8 cellular contexts compared by ENCODE assay signal in the genomic region with DNA sequence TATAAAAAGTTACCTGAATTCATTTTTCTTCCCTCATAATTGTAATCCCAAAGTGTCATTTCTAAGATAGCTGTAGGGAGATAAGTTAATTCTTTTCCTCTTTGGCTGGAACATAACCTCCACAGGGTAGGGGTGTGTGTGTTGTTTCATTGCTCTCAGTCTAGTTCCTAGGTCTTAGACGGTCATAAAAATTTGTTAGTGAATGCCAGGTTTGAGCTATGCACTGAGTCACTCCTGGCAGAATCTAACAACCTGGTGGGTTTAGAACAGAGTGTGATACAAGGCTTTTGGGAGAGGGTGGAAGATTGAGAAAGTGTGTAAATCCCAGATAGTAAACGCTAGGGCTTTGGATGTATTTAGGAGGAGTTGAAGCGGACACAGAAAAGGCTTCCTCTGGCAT. TPM values are rescaled to one million over a fixed set of nuclear protein-coding genes. Genes with fewer than 3 reads are reported as not detected.
A peak's percentile ranks its signal among the peaks of the same experiment; 100 is the strongest.
DNase-seq lines count a peak whose midpoint lies in the region; ATAC-seq and TF ChIP-seq lines count a peak whose summit lies in the region.

No MANE protein-coding gene starts in this region.

- no peaks in the 10 kb centered on the region for H3K9me2 ChIP-seq in Loucy (replicated peaks; ENCODE audit: low read depth, low read length)

- intact Hi-C loops in dendritic cell treated with granulocyte-macrophage colony-stimulating factor and Interleukin-4, amounts not matched to agents 40 ng/mL and 50 ng/mL, for 4 days (cut with micrococcal nuclease): no loop called here

- ATAC-seq in natural killer cell treated with Interleukin-12 subunit alpha and Interleukin-12 subunit beta and Interleukin-15 and Interleukin-18, amount 100 ng/mL, for 72 hours: no peak
- no peak for ATAC-seq in GM21423 (IDR thresholded peaks at IDR 0.05; ENCODE audit: unreplicated experiment)

- H3K4me2 ChIP-seq in BLaER1 (peak overlapping the region; percentile 74), Loucy (ENCODE audit: low read depth, low read length, poor library complexity, severe bottlenecking) (peak overlapping the region; percentile 83)

- peak overlapping the region; percentile 98 for H3K4me3 Mint-ChIP-seq in dendritic cell treated with granulocyte-macrophage colony-stimulating factor and Interleukin-4, amounts not matched to agents 40 ng/mL and 50 ng/mL, for 4 days
- H3K4me3 Mint-ChIP-seq in natural killer cell treated with Interleukin-12 subunit alpha and Interleukin-12 subunit beta and Interleukin-15 and Interleukin-18, amount 100 ng/mL, for 72 hours: peak overlapping the region; percentile 93

- H3K27me3 ChIP-seq in BLaER1: no peaks in the 10 kb centered on the region
- H3K27me3 ChIP-seq in Loucy (ENCODE audit: insufficient read depth, low read length, poor library complexity, severe bottlenecking): no peaks in the 10 kb centered on the region

- peak overlapping the region; percentile 92 for H3K27ac Mint-ChIP-seq in dendritic cell treated with granulocyte-macrophage colony-stimulating factor and Interleukin-4, amounts not matched to agents 40 ng/mL and 50 ng/mL, for 4 days
- H3K27ac Mint-ChIP-seq in natural killer cell treated with Interleukin-12 subunit alpha and Interleukin-12 subunit beta and Interleukin-15 and Interleukin-18, amount 100 ng/mL, for 72 hours: peak overlapping the region; percentile 86 to 91

- DNase-seq in natural killer cell treated with Interleukin-12 subunit alpha and Interleukin-12 subunit beta and Interleukin-15 and Interleukin-18, amount 100 ng/mL, for 72 hours (ENCODE audit: low spot score): no peak
- DNase-seq in NAMALWA (ENCODE audit: low spot score) (no peak), NCI-H748 treated with DMSO at 0.1 percent for 48 hours (lab: John Stamatoyannopoulos, UW) (no peak)
- no peak for DNase-seq in stimulated activated CD8-positive, alpha-beta memory T cell treated with anti-CD3 and anti-CD28 coated beads, Interleukin-4, amount 100 ng/mL, for 48 hours

- peak overlapping the region; percentile 73 for H3K9ac ChIP-seq in BLaER1
- peak overlapping the region; percentile 79 for H3K9ac ChIP-seq in Loucy (ENCODE audit: low read depth, low read length, poor library complexity, severe bottlenecking)

- H3K4me3 ChIP-seq in BLaER1 (peak overlapping the region; percentile 75; the same call in 1 of the 2 replicates), Loucy (ENCODE audit: low read length, poor library complexity, severe bottlenecking) (peak overlapping the region; percentile 77)

- H3K36me3 Mint-ChIP-seq in dendritic cell treated with granulocyte-macrophage colony-stimulating factor and Interleukin-4, amounts not matched to agents 40 ng/mL and 50 ng/mL, for 4 days (ENCODE audit: low read depth): peaks cover 75% of the 10 kb centered on the region
- peaks cover 10% of the 10 kb centered on the region for H3K36me3 Mint-ChIP-seq in natural killer cell treated with Interleukin-12 subunit alpha and Interleukin-12 subunit beta and Interleukin-15 and Interleukin-18, amount 100 ng/mL, for 72 hours

- H4K20me1 ChIP-seq in BLaER1 (peaks cover 7% of the 10 kb centered on the region; the same call in 1 of the 2 replicates), Loucy (ENCODE audit: insufficient read depth, low read length, poor library complexity, severe bottlenecking) (peaks cover 4% of the 10 kb centered on the region)

- H3K27me3 Mint-ChIP-seq in dendritic cell treated with granulocyte-macrophage colony-stimulating factor and Interleukin-4, amounts not matched to agents 40 ng/mL and 50 ng/mL, for 4 days: no peaks in the 10 kb centered on the region
- no peaks in the 10 kb centered on the region for H3K27me3 Mint-ChIP-seq in natural killer cell treated with Interleukin-12 subunit alpha and Interleukin-12 subunit beta and Interleukin-15 and Interleukin-18, amount 100 ng/mL, for 72 hours

- peaks cover 31% of the 10 kb centered on the region for H3K79me2 ChIP-seq in Loucy (ENCODE audit: insufficient read depth, low read length)

- H3K27ac ChIP-seq in BLaER1: peak overlapping the region; percentile 78

- H2AFZ ChIP-seq in Loucy (ENCODE audit: low read length): peak overlapping the region; percentile 87; the same call in 1 of the 2 replicates

- peaks cover 54% of the 10 kb centered on the region for H3K36me3 ChIP-seq in BLaER1
- peaks cover 9% of the 10 kb centered on the region; the same call in 1 of the 2 replicates for H3K36me3 ChIP-seq in Loucy (ENCODE audit: insufficient read depth, low read length)

- no peaks in the 10 kb centered on the region for H3K9me3 Mint-ChIP-seq in dendritic cell treated with granulocyte-macrophage colony-stimulating factor and Interleukin-4, amounts not matched to agents 40 ng/mL and 50 ng/mL, for 4 days
- H3K9me3 Mint-ChIP-seq in natural killer cell treated with Interleukin-12 subunit alpha and Interleukin-12 subunit beta and Interleukin-15 and Interleukin-18, amount 100 ng/mL, for 72 hours: no peaks in the 10 kb centered on the region

- peaks cover 57% of the 10 kb centered on the region for H3K4me1 Mint-ChIP-seq in dendritic cell treated with granulocyte-macrophage colony-stimulating factor and Interleukin-4, amounts not matched to agents 40 ng/mL and 50 ng/mL, for 4 days (ENCODE audit: low read depth)
- peaks cover 34 to 37% of the 10 kb centered on the region in 2 donors for H3K4me1 Mint-ChIP-seq in natural killer cell treated with Interleukin-12 subunit alpha and Interleukin-12 subunit beta and Interleukin-15 and Interleukin-18, amount 100 ng/mL, for 72 hours (ENCODE audit: low read depth in 2 of 2)

- TF ChIP-seq CTCF in Loucy (conservative IDR thresholded peaks at IDR 0.05; ENCODE audit: low read length): no peak

- H3F3A ChIP-seq in Loucy (ENCODE audit: low read depth): no peaks in the 10 kb centered on the region

- H3K9me3 ChIP-seq in BLaER1 (no peaks in the 10 kb centered on the region), Loucy (ENCODE audit: insufficient read depth, low read depth, low read length) (no peaks in the 10 kb centered on the region)

- H3K4me1 ChIP-seq in BLaER1: peaks cover 17% of the 10 kb centered on the region
- H3K4me1 ChIP-seq in Loucy (ENCODE audit: insufficient read depth, low read length, poor library complexity, severe bottlenecking): peaks cover 20% of the 10 kb centered on the region

RNA-seq across cellular contexts. Expression of a gene that starts 0.9 kb away (rescaled TPM):
- 10 to 100 TPM; 50.2 to 63.8 TPM for total RNA-seq in natural killer cell treated with Interleukin-12 subunit alpha and Interleukin-12 subunit beta and Interleukin-15 and Interleukin-18, amount 100 ng/mL, for 72 hours

RNA-seq across cellular contexts. Expression of a gene that starts 14.5 kb away (rescaled TPM):
- 10 to 100 TPM in 1 of 2 donors, 1 to 10 TPM in 1; 3.4 to 17.0 TPM for total RNA-seq in natural killer cell treated with Interleukin-12 subunit alpha and Interleukin-12 subunit beta and Interleukin-15 and Interleukin-18, amount 100 ng/mL, for 72 hours

RNA-seq across cellular contexts. Expression of a gene that starts 14.8 kb away (rescaled TPM):
- 100 to 1,000 TPM; 120 to 161 TPM for total RNA-seq in natural killer cell treated with Interleukin-12 subunit alpha and Interleukin-12 subunit beta and Interleukin-15 and Interleukin-18, amount 100 ng/mL, for 72 hours

RNA-seq across cellular contexts. Expression of a gene that starts 39.7 kb away (rescaled TPM):
- 1 to 10 TPM in 1 of 2 donors, under 1 TPM in 1; 0.98 to 3.8 TPM for total RNA-seq in natural killer cell treated with Interleukin-12 subunit alpha and Interleukin-12 subunit beta and Interleukin-15 and Interleukin-18, amount 100 ng/mL, for 72 hours

RNA-seq across cellular contexts. Expression of a gene that starts 48.4 kb away (rescaled TPM):
- total RNA-seq in natural killer cell treated with Interleukin-12 subunit alpha and Interleukin-12 subunit beta and Interleukin-15 and Interleukin-18, amount 100 ng/mL, for 72 hours: 100 to 1,000 TPM in 1 of 2 donors, 10 to 100 TPM in 1; 90.8 to 121 TPM
